In the genomic region with DNA sequence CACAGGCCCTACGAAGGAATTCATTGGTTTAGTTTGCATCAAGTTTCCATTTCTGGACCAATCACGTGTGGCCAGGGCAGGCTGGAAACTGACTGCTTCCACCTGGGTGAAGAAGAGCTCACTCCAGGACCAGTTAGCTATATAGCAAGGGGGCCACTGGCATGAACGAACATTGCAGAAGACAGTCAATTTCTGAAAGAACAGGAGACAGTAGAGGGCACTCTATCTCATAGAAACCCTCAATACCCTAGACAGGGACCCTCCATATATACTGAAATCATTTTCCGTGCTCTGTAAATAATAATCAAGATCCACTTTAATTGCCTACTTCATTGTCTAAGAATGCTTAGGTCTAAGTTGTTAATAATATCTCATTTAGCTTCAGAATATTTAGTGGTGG, we compare ENCODE assay signal across 1 cellular context.
TF ChIP-seq lines count a peak whose summit lies in the region.

No MANE protein-coding gene starts in this region.

TF ChIP-seq in HCT116, 20 proteins besides CTCF, POLR2A, EP300 and RAD21:
- TF ChIP-seq SP1 (IDR thresholded peaks at IDR 0.05; ENCODE audit: low read depth) (no peak), CEBPB (IDR thresholded peaks at IDR 0.05; ENCODE audit: low read depth) (no peak), POLR2AphosphoS5 (IDR thresholded peaks at IDR 0.05; ENCODE audit: low read depth, low read length) (no peak), ZFX (IDR thresholded peaks at IDR 0.05) (no peak), CBX3 (IDR thresholded peaks at IDR 0.05; ENCODE audit: low read depth) (no peak), SIN3A (IDR thresholded peaks at IDR 0.05; ENCODE audit: low read depth) (no peak), SRF (IDR thresholded peaks at IDR 0.05; ENCODE audit: low read depth) (no peak), ZNF274 (IDR thresholded peaks at IDR 0.05; ENCODE audit: low read depth, low read length) (no peak), FOSL1 (IDR thresholded peaks at IDR 0.05; ENCODE audit: low read depth) (no peak), JUND (IDR thresholded peaks at IDR 0.05) (no peak), ELF1 (IDR thresholded peaks at IDR 0.05; ENCODE audit: borderline replicate concordance, low read depth) (no peak), EZH2 (IDR thresholded peaks at IDR 0.05) (no peak), TCF7L2 (IDR thresholded peaks at IDR 0.05; ENCODE audit: borderline replicate concordance, extremely low read depth, insufficient read depth, insufficient read length) (no peak), YY1 (IDR thresholded peaks at IDR 0.05; ENCODE audit: extremely low read depth, insufficient replicate concordance, low read depth, low read length) (no peak), EGR1 (IDR thresholded peaks at IDR 0.05; ENCODE audit: low read depth) (no peak)
- TF ChIP-seq, protein P1, sequence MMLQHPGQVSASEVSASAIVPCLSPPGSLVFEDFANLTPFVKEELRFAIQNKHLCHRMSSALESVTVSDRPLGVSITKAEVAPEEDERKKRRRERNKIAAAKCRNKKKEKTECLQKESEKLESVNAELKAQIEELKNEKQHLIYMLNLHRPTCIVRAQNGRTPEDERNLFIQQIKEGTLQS (IDR thresholded peaks at IDR 0.05), result no peak
- TF ChIP-seq, protein P2, sequence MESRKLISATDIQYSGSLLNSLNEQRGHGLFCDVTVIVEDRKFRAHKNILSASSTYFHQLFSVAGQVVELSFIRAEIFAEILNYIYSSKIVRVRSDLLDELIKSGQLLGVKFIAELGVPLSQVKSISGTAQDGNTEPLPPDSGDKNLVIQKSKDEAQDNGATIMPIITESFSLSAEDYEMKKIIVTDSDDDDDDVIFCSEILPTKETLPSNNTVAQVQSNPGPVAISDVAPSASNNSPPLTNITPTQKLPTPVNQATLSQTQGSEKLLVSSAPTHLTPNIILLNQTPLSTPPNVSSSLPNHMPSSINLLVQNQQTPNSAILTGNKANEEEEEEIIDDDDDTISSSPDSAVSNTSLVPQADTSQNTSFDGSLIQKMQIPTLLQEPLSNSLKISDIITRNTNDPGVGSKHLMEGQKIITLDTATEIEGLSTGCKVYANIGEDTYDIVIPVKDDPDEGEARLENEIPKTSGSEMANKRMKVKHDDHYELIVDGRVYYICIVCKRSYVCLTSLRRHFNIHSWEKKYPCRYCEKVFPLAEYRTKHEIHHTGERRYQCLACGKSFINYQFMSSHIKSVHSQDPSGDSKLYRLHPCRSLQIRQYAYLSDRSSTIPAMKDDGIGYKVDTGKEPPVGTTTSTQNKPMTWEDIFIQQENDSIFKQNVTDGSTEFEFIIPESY (IDR thresholded peaks at IDR 0.05; ENCODE audit: extremely low read depth, insufficient replicate concordance, low read length), result no peak
- TF ChIP-seq, protein P3, sequence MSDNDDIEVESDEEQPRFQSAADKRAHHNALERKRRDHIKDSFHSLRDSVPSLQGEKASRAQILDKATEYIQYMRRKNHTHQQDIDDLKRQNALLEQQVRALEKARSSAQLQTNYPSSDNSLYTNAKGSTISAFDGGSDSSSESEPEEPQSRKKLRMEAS (IDR thresholded peaks at IDR 0.05), result no peak
